2 cellular contexts compared by ENCODE assay signal in the genomic region with DNA sequence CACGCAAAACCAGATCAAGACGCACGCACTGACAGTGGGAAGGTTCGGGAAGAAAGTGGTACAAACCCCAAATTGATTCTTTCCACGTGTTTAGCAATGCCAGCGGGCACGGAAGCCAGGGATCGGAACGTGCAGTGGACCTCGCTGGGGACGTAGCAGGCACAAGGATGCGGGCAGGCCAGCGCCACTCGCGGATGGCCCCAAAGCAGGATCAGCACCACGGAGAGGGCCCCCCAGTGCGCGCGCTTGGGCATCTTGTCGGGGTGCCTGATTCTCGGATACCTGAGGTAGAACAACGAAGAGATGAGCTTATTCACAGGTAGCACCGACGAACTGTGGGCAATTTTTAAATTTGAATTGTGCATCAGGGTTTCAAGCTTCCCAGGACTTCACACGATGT.
A peak's percentile ranks its signal among the peaks of the same experiment; 100 is the strongest.
TF ChIP-seq lines count a peak whose summit lies in the region.

No MANE protein-coding gene starts in this region.

TF ChIP-seq in A549, 52 proteins besides CTCF, POLR2A, EP300 and RAD21:
- TF ChIP-seq REST (IDR thresholded peaks at IDR 0.05): peak; percentile 54

TF ChIP-seq in HepG2, 621 proteins besides CTCF, POLR2A, EP300 and RAD21:
- 0 out of 2 replicates have a peak, but pooled peaks have one; percentile 28 for TF ChIP-seq ZBTB33 (CRISPR knock-in tag; IDR thresholded peaks at IDR 0.05)
- peak; percentile 26 to 57 for TF ChIP-seq REST (IDR thresholded peaks at IDR 0.05; ENCODE audit: borderline replicate concordance in 1 of 2, low read depth in 1 of 2, low read length in 2 of 2)
